ENCODE assay signal across 16 cellular contexts in the genomic region with DNA sequence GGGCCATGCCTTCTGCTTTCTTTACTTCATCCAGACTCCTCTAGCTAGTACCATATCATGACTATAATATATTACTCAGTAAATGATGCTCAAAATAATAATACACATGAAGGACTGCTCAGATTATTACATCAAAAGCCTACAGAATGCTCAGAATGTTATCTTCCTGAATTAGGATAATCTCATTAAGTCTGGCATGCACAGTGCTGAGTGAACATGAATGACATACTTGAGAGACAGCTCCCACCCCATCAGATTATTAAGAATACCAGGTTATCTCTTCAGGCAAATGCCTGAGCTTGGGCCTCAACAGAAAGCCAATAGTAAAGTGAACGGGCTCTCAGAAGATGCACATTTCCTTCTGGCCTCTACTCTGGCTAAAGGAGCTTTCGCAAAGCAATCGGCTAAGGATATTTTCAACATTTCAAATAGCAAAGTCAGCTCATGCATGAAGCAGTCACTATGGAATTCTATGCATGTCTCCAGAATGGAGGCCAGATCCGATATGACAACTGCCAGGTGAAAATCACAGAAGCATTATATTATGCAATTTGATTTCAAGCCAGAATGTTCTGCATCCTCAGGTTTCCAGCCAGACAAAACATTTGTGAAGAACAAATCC.
DNase-seq lines count a peak whose midpoint lies in the region; TF ChIP-seq lines count a peak whose summit lies in the region.
"Had no signal": no experiment of that assay in that cellular context is flagged by ENCODE, and none has a peak within 500 bp of the region (broad histone marks: within the 10 kb centered on the region; RNA-seq: fewer than 3 reads in every experiment).

No MANE protein-coding gene starts in this region.

- DNase-seq in NCI-H82 (lab: John Stamatoyannopoulos, UW) (peak; percentile 43), NCI-H82 treated with DMSO at 0.1 percent for 48 hours (lab: John Stamatoyannopoulos, UW; ENCODE audit: unreplicated experiment) (no peak), fibroblast of pulmonary artery (ENCODE audit: low read depth) (peak; percentile 13), retina (peak; percentile 37), NCI-H2196 treated with DMSO at 0.1 percent for 48 hours (lab: John Stamatoyannopoulos, UW; ENCODE audit: unreplicated experiment) (no peak), NCI-H2029 (lab: John Stamatoyannopoulos, UW) (no peak)
- DNase-seq: AML-193; Calu3; CD4-positive, alpha-beta T cell; DMS79 treated with DMSO at 0.1 percent for 48 hours; GF-D8; GOT3; H7; HFFc6 had no signal

- TF ChIP-seq CTCF in fibroblast of pulmonary artery (IDR thresholded peaks at IDR 0.05; ENCODE audit: low read length, missing control alignments), result no peak

- no peak for TF ChIP-seq RAD21 in Ishikawa (IDR thresholded peaks at IDR 0.05; ENCODE audit: low read depth)

- TF ChIP-seq EP300 in Ishikawa (IDR thresholded peaks at IDR 0.05; ENCODE audit: borderline replicate concordance), result no peak

- H3K4me3 ChIP-seq in fibroblast of pulmonary artery (replicated peaks; ENCODE audit: low read depth, low read length), result no peak overlapping the region
- H3K4me3 ChIP-seq: A549 had no signal

TF ChIP-seq in Ishikawa, 13 proteins besides CTCF, POLR2A, EP300 and RAD21:
- TF ChIP-seq EGR1 (IDR thresholded peaks at IDR 0.05) (no peak), NFIC (IDR thresholded peaks at IDR 0.05) (0 out of 2 replicates have a peak, but pooled peaks have one; percentile 22)

Comparison
In these comparisons a context has a peak if more than half of its experiments do, and no peak if none do; other contexts are left out.
1. DNase-seq: peak in NCI-H82 (single experiment), fibroblast of pulmonary artery (single experiment) and retina (single experiment); none in NCI-H82 treated with DMSO at 0.1 percent for 48 hours (single experiment), NCI-H2196 treated with DMSO at 0.1 percent for 48 hours (single experiment) and NCI-H2029 (single experiment).